Comparison of ENCODE assay signal across 17 cellular contexts in the genomic region with DNA sequence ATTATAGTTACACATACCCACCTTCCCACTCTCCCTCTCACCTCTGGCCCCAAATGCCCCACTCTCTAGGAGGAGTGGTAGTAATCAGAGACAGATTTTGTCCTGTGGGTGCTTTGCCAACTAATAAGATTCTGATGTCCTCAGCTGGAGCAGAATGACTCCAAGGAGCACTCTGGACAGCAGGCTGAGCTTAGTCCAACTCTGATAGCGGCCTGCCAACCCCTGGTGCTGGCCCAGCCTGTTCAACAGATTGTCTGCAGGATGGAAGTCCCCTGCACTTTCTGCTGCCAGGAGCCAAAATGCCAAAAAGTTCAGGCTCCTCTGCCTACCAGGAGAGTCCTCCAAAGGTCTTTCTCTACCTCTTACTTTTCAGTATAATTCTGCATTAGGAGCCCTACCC.
"Had no signal": no experiment of that assay in that cellular context is flagged by ENCODE, and none has a peak within 500 bp of the region (broad histone marks: within the 10 kb centered on the region; RNA-seq: fewer than 3 reads in every experiment).

No MANE protein-coding gene starts in this region.

- H3K4me1 Mint-ChIP-seq: activated CD4-positive, alpha-beta T cell treated with anti-CD3 and anti-CD28 coated beads for 36 hours; activated naive CD4-positive, alpha-beta T cell treated with anti-CD3 and anti-CD28 coated beads, Interleukin-2, amount 50 U/mL, for 24 hours had no signal

- H3K4me3 ChIP-seq: cardiac muscle cell, sigmoid colon, spleen, tibial artery had no signal

- H3K27me3 Mint-ChIP-seq: activated CD4-positive, alpha-beta T cell treated with anti-CD3 and anti-CD28 coated beads for 36 hours; activated naive CD4-positive, alpha-beta T cell treated with anti-CD3 and anti-CD28 coated beads, Interleukin-2, amount 50 U/mL, for 24 hours had no signal

- H3K9me3 ChIP-seq: sigmoid colon, spleen, tibial artery had no signal

- H3K9me3 Mint-ChIP-seq: activated naive CD4-positive, alpha-beta T cell treated with anti-CD3 and anti-CD28 coated beads, Interleukin-2, amount 50 U/mL, for 24 hours; endodermal cell; T-helper 2 cell treated with Interferon-gamma antibody and Interleukin-4, amounts not matched to agents 5 μg/mL and 100 μg/mL, for 36 hours; WTC11 had no signal

- ATAC-seq: activated CD4-positive, alpha-beta T cell treated with anti-CD3 and anti-CD28 coated beads for 36 hours; naive thymus-derived CD4-positive, alpha-beta T cell; WTC11 had no signal

- H3K36me3 ChIP-seq: cardiac muscle cell, sigmoid colon, spleen had no signal

- H3K36me3 Mint-ChIP-seq: activated naive CD4-positive, alpha-beta T cell treated with anti-CD3 and anti-CD28 coated beads, Interleukin-2, amount 50 U/mL, for 24 hours; naive thymus-derived CD4-positive, alpha-beta T cell; WTC11 had no signal

- H3K27me3 ChIP-seq: cardiac muscle cell, sigmoid colon, spleen, tibial artery had no signal

- H3K27ac Mint-ChIP-seq: activated CD4-positive, alpha-beta T cell treated with anti-CD3 and anti-CD28 coated beads for 36 hours; activated naive CD4-positive, alpha-beta T cell treated with anti-CD3 and anti-CD28 coated beads, Interleukin-2, amount 50 U/mL, for 24 hours; endodermal cell; naive thymus-derived CD4-positive, alpha-beta T cell; T-helper 2 cell treated with Interferon-gamma antibody and Interleukin-4, amounts not matched to agents 5 μg/mL and 100 μg/mL, for 36 hours; WTC11 had no signal

- DNase-seq: activated CD4-positive, alpha-beta T cell treated with anti-CD3 and anti-CD28 coated beads for 36 hours; activated CD4-positive, alpha-beta T cell treated with anti-CD3 and anti-CD28 coated beads, Interleukin-2, amount 50 U/mL, for 48 hours; activated gamma-delta T cell; endodermal cell; kidney; mesenchymal stem cell; naive thymus-derived CD4-positive, alpha-beta T cell; sigmoid colon; spleen; stimulated activated CD4-positive, alpha-beta T cell treated with anti-CD3 and anti-CD28 coated beads, Interleukin-4, amount 100 ng/mL, for 4 hours; stimulated activated naive CD4-positive, alpha-beta T cell; tibial artery had no signal

- H3K27ac ChIP-seq: cardiac muscle cell, epithelial cell of prostate, sigmoid colon, spleen, tibial artery had no signal

- H3K4me3 Mint-ChIP-seq: activated CD4-positive, alpha-beta T cell treated with anti-CD3 and anti-CD28 coated beads for 36 hours; activated naive CD4-positive, alpha-beta T cell treated with anti-CD3 and anti-CD28 coated beads, Interleukin-2, amount 50 U/mL, for 24 hours; endodermal cell; naive thymus-derived CD4-positive, alpha-beta T cell; T-helper 2 cell treated with Interferon-gamma antibody and Interleukin-4, amounts not matched to agents 5 μg/mL and 100 μg/mL, for 36 hours; WTC11 had no signal
